8 cellular contexts compared by ENCODE assay signal in the genomic region with DNA sequence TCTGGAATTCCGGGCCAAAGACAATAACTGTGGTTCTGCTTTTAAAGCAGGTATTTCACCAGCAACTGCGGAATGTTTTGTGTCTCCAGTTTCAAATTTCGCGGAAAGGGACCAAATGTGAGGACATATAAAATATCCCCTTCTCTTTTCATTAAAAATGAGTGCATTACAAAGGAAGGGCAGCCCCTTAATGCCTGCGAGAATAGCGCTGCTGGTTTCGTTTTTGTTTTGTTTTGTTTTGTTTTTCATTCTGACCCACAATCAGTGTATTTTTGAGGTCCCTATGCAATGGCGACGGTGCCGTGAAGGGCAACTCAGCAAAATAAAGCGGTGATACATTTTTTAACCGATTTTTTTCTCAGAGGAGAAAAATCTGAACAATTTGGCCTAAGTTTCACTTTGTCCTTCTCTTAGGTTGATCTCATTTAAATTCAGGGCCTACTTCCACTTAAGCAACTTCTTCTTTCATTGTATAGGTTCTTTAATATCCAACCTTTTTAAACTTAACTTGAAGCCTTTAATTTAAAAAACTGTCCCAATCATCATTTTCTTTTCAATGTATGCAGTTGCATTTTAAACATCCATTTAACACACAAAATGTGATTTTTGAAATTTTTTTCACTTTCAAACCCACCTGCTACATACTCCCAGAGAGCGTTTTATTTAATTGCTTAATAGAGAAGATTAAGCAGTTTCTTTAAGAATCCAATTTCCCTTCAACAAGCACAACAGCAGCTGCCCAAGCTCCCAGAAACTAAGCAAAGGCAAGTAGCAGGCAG. TPM values are rescaled to one million over a fixed set of nuclear protein-coding genes. Genes with fewer than 3 reads are reported as not detected.
A peak's percentile ranks its signal among the peaks of the same experiment; 100 is the strongest.
DNase-seq lines count a peak whose midpoint lies in the region; ATAC-seq lines count a peak whose summit lies in the region.

No MANE protein-coding gene starts in this region.

- H3K27me3 ChIP-seq in mucosa of stomach (ENCODE audit: control insufficient read depth, insufficient read depth, low read length), result no peaks in the 10 kb centered on the region

- peak overlapping the region; percentile 94 for H3K9ac ChIP-seq in mucosa of stomach (ENCODE audit: low read length)

- no peaks in the 10 kb centered on the region for H3K36me3 ChIP-seq in mucosa of stomach (ENCODE audit: control insufficient read depth, insufficient read depth, low read length)

- peak overlapping the region; percentile 86 for H3K4me3 ChIP-seq in mucosa of stomach (ENCODE audit: low read length)

- peak; percentile 7 for DNase-seq in activated CD8-positive, alpha-beta memory T cell treated with anti-CD3 and anti-CD28 coated beads, Interleukin-2, amount 50 U/mL, for 24 hours (ENCODE audit: extremely low read depth)
- DNase-seq in activated CD8-positive, alpha-beta memory T cell treated with anti-CD3 and anti-CD28 coated beads for 24 hours, result no peak
- DNase-seq in NCI-H82 treated with DMSO at 0.1 percent for 48 hours (lab: John Stamatoyannopoulos, UW; ENCODE audit: unreplicated experiment) (peak; percentile 58), cerebellum (ENCODE audit: low spot score) (peak; percentile 7), NCI-H748 treated with DMSO at 0.1 percent for 48 hours (lab: John Stamatoyannopoulos, UW) (no peak), NCI-H2171 (lab: John Stamatoyannopoulos, UW) (no peak)

- H3K4me1 ChIP-seq in mucosa of stomach (ENCODE audit: control insufficient read depth, insufficient read depth, low read length), result peaks cover 12% of the 10 kb centered on the region

- peak; percentile 28 for ATAC-seq in HG02571 (IDR thresholded peaks at IDR 0.05; ENCODE audit: unreplicated experiment)

- H3K9me3 ChIP-seq in mucosa of stomach (ENCODE audit: control insufficient read depth, low read length), result no peaks in the 10 kb centered on the region

RNA-seq across cellular contexts. Expression of a gene that starts 2.9 kb away (rescaled TPM):
- total RNA-seq in cerebellum, result 31.3 TPM

Comparison
In these comparisons a context has a peak if more than half of its experiments do, and no peak if none do; other contexts are left out.
1. DNase-seq: peak in activated CD8-positive, alpha-beta memory T cell treated with anti-CD3 and anti-CD28 coated beads, Interleukin-2, amount 50 U/mL, for 24 hours (single experiment), NCI-H82 treated with DMSO at 0.1 percent for 48 hours (single experiment) and cerebellum (single experiment); none in activated CD8-positive, alpha-beta memory T cell treated with anti-CD3 and anti-CD28 coated beads for 24 hours (single experiment), NCI-H748 treated with DMSO at 0.1 percent for 48 hours (single experiment) and NCI-H2171 (single experiment).